Comparison of ENCODE assay signal across 16 cellular contexts in genomic region chr11:35292290-35292689, GRCh38.
DNase-seq lines count a peak whose midpoint lies in the region; ATAC-seq, FAIRE-seq and TF ChIP-seq lines count a peak whose summit lies in the region.
"Had no signal": no experiment of that assay in that cellular context is flagged by ENCODE, and none has a peak within 500 bp of the region (broad histone marks: within the 10 kb centered on the region; RNA-seq: fewer than 3 reads in every experiment).

No MANE protein-coding gene starts in this region.

- no peak for TF ChIP-seq POLR2A in H54 (IDR thresholded peaks at IDR 0.05; ENCODE audit: low read depth, low read length)

- no peaks in the 10 kb centered on the region for H3K27me3 Mint-ChIP-seq in GM23338 (ENCODE audit: insufficient read depth, low read depth, poor library complexity)
- H3K27me3 Mint-ChIP-seq in memory B cell: peaks cover 3% of the 10 kb centered on the region
- H3K27me3 Mint-ChIP-seq: B cell had no signal

- ATAC-seq in GM23338: no peak
- ATAC-seq in memory B cell (ENCODE audit: low read depth): no peak
- ATAC-seq: left ventricle myocardium superior, T-cell had no signal

- no peaks in the 10 kb centered on the region for H3K36me3 ChIP-seq in GM23338 (ENCODE audit: insufficient read depth)
- H3K36me3 ChIP-seq: tibial artery had no signal

- H3K4me3 Mint-ChIP-seq in GM23338 (no peak overlapping the region), memory B cell (no peak overlapping the region)
- H3K4me3 Mint-ChIP-seq: B cell, HFFc6, T-cell had no signal

- FAIRE-seq in H54 (lab: Jason Lieb, UNC): no peak
- FAIRE-seq: astrocyte had no signal

- DNase-seq in DMS153 treated with DMSO at 0.1 percent for 48 hours (lab: John Stamatoyannopoulos, UW; ENCODE audit: unreplicated experiment): peak; percentile 64
- DNase-seq in GM23338 (ENCODE audit: low spot score): peak; percentile 12
- peak; percentile 5 for DNase-seq in NCI-H345 treated with DMSO at 0.1 percent for 48 hours (lab: John Stamatoyannopoulos, UW; ENCODE audit: unreplicated experiment)
- DNase-seq in memory B cell (ENCODE audit: low spot score in 2 of 2): no peak
- no peak for DNase-seq in anterior cingulate cortex (lab: John Stamatoyannopoulos, UW)
- DNase-seq in H54 (ENCODE audit: insufficient read length, low spot score): no peak
- no peak for DNase-seq in 8988T
- DNase-seq: HFFc6, left ventricle myocardium superior, posterior cingulate gyrus, T-cell, tibial artery, WERI-Rb-1 had no signal

- H3K27ac Mint-ChIP-seq in GM23338 (no peak overlapping the region), memory B cell (peak overlapping the region; percentile 28)
- H3K27ac Mint-ChIP-seq: B cell, HFFc6 had no signal

- H3K27me3 ChIP-seq in GM23338 (ENCODE audit: insufficient read depth): no peaks in the 10 kb centered on the region
- H3K27me3 ChIP-seq: tibial artery had no signal

- no peak overlapping the region for H3K27ac ChIP-seq in GM23338 (ENCODE audit: low read depth)
- H3K27ac ChIP-seq: skin epidermis, tibial artery, WERI-Rb-1 had no signal

- H2AFZ ChIP-seq in GM23338: no peak overlapping the region

- H4K20me1 ChIP-seq in GM23338 (replicated peaks; ENCODE audit: insufficient read depth): no peaks in the 10 kb centered on the region

- no peaks in the 10 kb centered on the region for H3K79me2 ChIP-seq in GM23338 (replicated peaks; ENCODE audit: insufficient read depth)

- H3K4me1 Mint-ChIP-seq in GM23338 (0 out of 3 replicates have a peak, but pooled peaks cover 3% of the 10 kb centered on the region), memory B cell (peaks cover 2% of the 10 kb centered on the region)

- no peak for TF ChIP-seq CTCF in GM23338 (conservative IDR thresholded peaks at IDR 0.05; ENCODE audit: low read depth in 2 of 2)

- H3F3A ChIP-seq in GM23338 (replicated peaks; ENCODE audit: low read depth): no peaks in the 10 kb centered on the region

- H3K9me3 Mint-ChIP-seq in GM23338 (no peaks in the 10 kb centered on the region), memory B cell (no peaks in the 10 kb centered on the region)
- H3K9me3 Mint-ChIP-seq: HFFc6, T-cell had no signal

- H3K9me2 ChIP-seq in GM23338 (ENCODE audit: insufficient read depth): 0 out of 2 replicates have a peak, but pooled peaks cover 22% of the 10 kb centered on the region

- H3K36me3 Mint-ChIP-seq in GM23338 (ENCODE audit: low read depth): no peaks in the 10 kb centered on the region
- H3K36me3 Mint-ChIP-seq in memory B cell: no peaks in the 10 kb centered on the region
- H3K36me3 Mint-ChIP-seq: T-cell had no signal

- H3K4me1 ChIP-seq in GM23338 (ENCODE audit: insufficient read depth): no peaks in the 10 kb centered on the region

- no peak overlapping the region for H3K4me3 ChIP-seq in GM23338
- H3K4me3 ChIP-seq: skin epidermis, tibial artery had no signal

- H3K4me2 ChIP-seq in GM23338: no peak overlapping the region

TF ChIP-seq in GM23338, 12 proteins besides CTCF, POLR2A, EP300 and RAD21 (continues in another document):
- TF ChIP-seq ZNF462 (CRISPR knock-in tag; IDR thresholded peaks at IDR 0.05) (no peak), ZNF331 (CRISPR knock-in tag; IDR thresholded peaks at IDR 0.05; ENCODE audit: low read depth) (no peak), CREB1 (CRISPR knock-in tag; IDR thresholded peaks at IDR 0.05; ENCODE audit: low read depth) (no peak), JUNB (IDR thresholded peaks at IDR 0.05; ENCODE audit: unreplicated experiment) (no peak), POLR2AphosphoS5 (IDR thresholded peaks at IDR 0.05; ENCODE audit: low read depth) (no peak), ZNF114 (CRISPR knock-in tag; IDR thresholded peaks at IDR 0.05) (no peak), EZH2 (IDR thresholded peaks at IDR 0.05; ENCODE audit: low read depth, unreplicated experiment) (no peak), NANOG (IDR thresholded peaks at IDR 0.05; ENCODE audit: borderline replicate concordance) (no peak), STAT1 (IDR thresholded peaks at IDR 0.05; ENCODE audit: unreplicated experiment) (no peak), ETS1 (IDR thresholded peaks at IDR 0.05) (no peak)

Comparison
In these comparisons a context has a peak if more than half of its experiments do, and no peak if none do; other contexts are left out.
1. DNase-seq: peak in DMS153 treated with DMSO at 0.1 percent for 48 hours (single experiment), GM23338 (single experiment) and NCI-H345 treated with DMSO at 0.1 percent for 48 hours (single experiment); none in memory B cell (0 of 2), anterior cingulate cortex (0 of 58), H54 (single experiment) and 8988T (single experiment).